ENCODE assay signal across 3 cellular contexts in the genomic region with DNA sequence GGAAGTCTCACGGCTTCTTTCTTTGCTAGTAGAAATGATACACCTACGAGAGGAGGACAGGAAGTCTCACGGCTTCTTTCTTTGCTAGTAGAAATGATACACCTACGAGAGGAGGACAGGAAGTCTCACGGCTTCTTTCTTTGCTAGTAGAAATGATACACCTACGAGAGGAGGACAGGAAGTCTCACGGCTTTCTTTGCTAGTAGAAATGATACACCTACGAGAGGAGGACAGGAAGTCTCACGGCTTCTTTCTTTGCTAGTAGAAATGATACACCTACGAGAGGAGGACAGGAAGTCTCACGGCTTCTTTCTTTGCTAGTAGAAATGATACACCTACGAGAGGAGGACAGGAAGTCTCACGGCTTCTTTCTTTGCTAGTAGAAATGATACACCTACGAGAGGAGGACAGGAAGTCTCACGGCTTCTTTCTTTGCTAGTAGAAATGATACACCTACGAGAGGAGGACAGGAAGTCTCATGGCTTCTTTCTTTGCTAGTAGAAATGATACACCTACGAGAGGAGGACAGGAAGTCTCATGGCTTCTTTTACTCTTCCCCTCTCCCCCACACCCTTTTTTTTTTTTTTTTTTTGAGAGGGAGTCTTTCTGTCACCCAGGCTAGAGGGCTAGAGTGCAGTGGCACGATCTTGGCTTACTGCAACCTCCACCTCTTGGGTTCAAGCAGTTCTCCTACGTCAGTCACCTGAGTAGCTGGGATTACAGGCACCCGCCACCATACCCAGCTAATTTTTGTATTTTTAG. TPM values are rescaled to one million over a fixed set of nuclear protein-coding genes. Genes with fewer than 3 reads are reported as not detected.
"Had no signal": no experiment of that assay in that cellular context is flagged by ENCODE, and none has a peak within 500 bp of the region (broad histone marks: within the 10 kb centered on the region; RNA-seq: fewer than 3 reads in every experiment).

No MANE protein-coding gene starts in this region.

RNA-seq across cellular contexts. Expression of a gene that starts 36.9 kb away (rescaled TPM):
- total RNA-seq: foreskin keratinocyte had no signal
- polyA plus RNA-seq: cardiac muscle cell, SK-N-SH had no signal
